Comparison of ENCODE assay signal across 8 cellular contexts in genomic region chr17:79019631-79020584, GRCh38. TPM values are rescaled to one million over a fixed set of nuclear protein-coding genes. Genes with fewer than 3 reads are reported as not detected.
DNase-seq lines count a peak whose midpoint lies in the region; TF ChIP-seq lines count a peak whose summit lies in the region.

No MANE protein-coding gene starts in this region.

- H3K27me3 Mint-ChIP-seq in CD4-positive, alpha-beta memory T cell = peaks cover 0 to 16% of the 10 kb centered on the region in 2 donors

- no peaks in the 10 kb centered on the region for H3K36me3 ChIP-seq in CD4-positive, alpha-beta memory T cell (ENCODE audit: insufficient read depth, low read length)

- H3K27ac ChIP-seq in CD4-positive, alpha-beta memory T cell (ENCODE audit: low read depth, low read length) = no peak overlapping the region

- CTCF ChIA-PET in CD4-positive, alpha-beta memory T cell (lab: Charles Lee; ENCODE audit: partially characterized antibody) = interaction anchor here (0.6 to 2.4 kb wide), 2 partner anchors 62 to 372 kb away, joined by 3 to 8 read pairs; no protein-coding TSS in a partner anchor

- H3K4me1 ChIP-seq in CD4-positive, alpha-beta memory T cell (ENCODE audit: insufficient read depth, low read length) = peaks cover 13% of the 10 kb centered on the region

- DNase-seq in CD4-positive, alpha-beta memory T cell = peak; percentile 42 to 70 (median 52)
- peak; percentile 88 for DNase-seq in HT-29 (ENCODE audit: low spot score)
- DNase-seq in RPMI8226 = peak; percentile 60
- DNase-seq in astrocyte of the spinal cord (ENCODE audit: low read depth, low spot score) = peak; percentile 77
- DNase-seq in inferior parietal cortex (ENCODE audit: extremely low spot score) = peak; percentile 50
- DNase-seq in stimulated activated CD4-positive, alpha-beta T cell treated with anti-CD3 and anti-CD28 coated beads, Interleukin-1b, Interleukin-23, amount 100 ng/mL, for 48 hours = peak; percentile 43
- no peak for DNase-seq in germinal center (ENCODE audit: low spot score)
- DNase-seq in cortex of kidney (lab: John Stamatoyannopoulos, UW) = no peak

- H3K9me3 ChIP-seq in CD4-positive, alpha-beta memory T cell (ENCODE audit: control insufficient read depth in 1 of 2, low read length in 2 of 2) = no peaks in the 10 kb centered on the region

- peaks cover 0 to 3% (median 0%) of the 10 kb centered on the region in 8 donors for H3K9me3 Mint-ChIP-seq in CD4-positive, alpha-beta memory T cell

- H3K4me3 Mint-ChIP-seq in CD4-positive, alpha-beta memory T cell = no peak overlapping the region

- H3K27me3 ChIP-seq in CD4-positive, alpha-beta memory T cell (ENCODE audit: insufficient read depth, low read length) = peaks cover 7% of the 10 kb centered on the region

- peaks cover 2 to 15% (median 4%) of the 10 kb centered on the region in 4 donors for H3K4me1 Mint-ChIP-seq in CD4-positive, alpha-beta memory T cell

- POLR2A ChIA-PET in CD4-positive, alpha-beta memory T cell (lab: Charles Lee; ENCODE audit: partially characterized antibody) = no interaction called here

- intact Hi-C loops in CD4-positive, alpha-beta memory T cell (cut with micrococcal nuclease) = loop anchor here (1.0 kb wide), 1 partner anchor 22 kb away; no protein-coding TSS in a partner anchor

- H3K27ac Mint-ChIP-seq in CD4-positive, alpha-beta memory T cell = no peak overlapping the region

- in situ Hi-C loops in astrocyte of the spinal cord (cut with HindIII; ENCODE audit: low sequenced_read_pairs) = no loop called here

- H3K4me3 ChIP-seq in CD4-positive, alpha-beta memory T cell (ENCODE audit: low read length in 2 of 2) = no peak overlapping the region
- no peak overlapping the region for H3K4me3 ChIP-seq in astrocyte of the spinal cord (ENCODE audit: low read depth, low read length)

- TF ChIP-seq CTCF in astrocyte of the spinal cord (IDR thresholded peaks at IDR 0.05; ENCODE audit: low read depth, low read length) = peak; percentile 71

- no peaks in the 10 kb centered on the region for H3K36me3 Mint-ChIP-seq in CD4-positive, alpha-beta memory T cell

RNA-seq across cellular contexts. Expression of gene C1QTNF1, which starts 4.1 kb away (rescaled TPM):
- total RNA-seq in CD4-positive, alpha-beta memory T cell = not detected
- polyA plus RNA-seq in CD4-positive, alpha-beta memory T cell = not detected
- total RNA-seq in HT-29 (2014; rRNA removed; shearing (Covaris generic)) = 3.6 and 7.5 TPM in 2 replicates

RNA-seq across cellular contexts. Expression of gene CANT1, which starts 10.3 kb away (rescaled TPM):
- total RNA-seq in CD4-positive, alpha-beta memory T cell = 10 to 100 TPM; 57.9 to 59.4 TPM
- 10 to 100 TPM in 1 of 2 donors, 1 to 10 TPM in 1; 7.2 to 10.5 TPM for polyA plus RNA-seq in CD4-positive, alpha-beta memory T cell
- 89.2 and 96.4 TPM in 2 replicates for total RNA-seq in HT-29 (2014; rRNA removed; shearing (Covaris generic))

RNA-seq across cellular contexts. Expression of gene LGALS3BP, which starts 40.2 kb away (rescaled TPM):
- 10 to 100 TPM; 44.8 to 45.5 TPM for total RNA-seq in CD4-positive, alpha-beta memory T cell
- 10 to 100 TPM; 56.4 to 70.7 TPM for polyA plus RNA-seq in CD4-positive, alpha-beta memory T cell
- total RNA-seq in HT-29 (2014; rRNA removed; shearing (Covaris generic)) = 1,319 and 1,392 TPM in 2 replicates

RNA-seq across cellular contexts. Expression of gene ENGASE, which starts 54.7 kb away (rescaled TPM):
- total RNA-seq in CD4-positive, alpha-beta memory T cell = 100 to 1,000 TPM; 148 to 150 TPM
- 1 to 10 TPM; 2.7 to 3.3 TPM for polyA plus RNA-seq in CD4-positive, alpha-beta memory T cell
- 22.5 and 26.7 TPM in 2 replicates for total RNA-seq in HT-29 (2014; rRNA removed; shearing (Covaris generic))

Comparison
In these comparisons a context has a peak if more than half of its experiments do, and no peak if none do; other contexts are left out.
1. DNase-seq: peak in CD4-positive, alpha-beta memory T cell (5 of 5), HT-29 (single experiment), RPMI8226 (single experiment), astrocyte of the spinal cord (single experiment), inferior parietal cortex (single experiment) and stimulated activated CD4-positive, alpha-beta T cell treated with anti-CD3 and anti-CD28 coated beads, Interleukin-1b, Interleukin-23, amount 100 ng/mL, for 48 hours (single experiment); none in germinal center (single experiment) and cortex of kidney (single experiment).
2. RNA of gene LGALS3BP, which starts 40.2 kb away (total RNA-seq): 1,319 to 1,392 TPM in HT-29; 44.8 to 45.5 TPM in CD4-positive, alpha-beta memory T cell; every median in the first group is over 10 times any median in the second.